In genomic region chr14:42123526-42123925, GRCh38 we compare ENCODE assay signal across 28 cellular contexts.
"Had no signal": no experiment of that assay in that cellular context is flagged by ENCODE, and none has a peak within 500 bp of the region (broad histone marks: within the 10 kb centered on the region; RNA-seq: fewer than 3 reads in every experiment).

No MANE protein-coding gene starts in this region.

- H3K36me3 ChIP-seq: brain microvascular endothelial cell, WERI-Rb-1 had no signal

- FAIRE-seq: astrocyte, bronchial epithelial cell, frontal cortex had no signal

- H3K4me3 ChIP-seq: coronary artery, dorsolateral prefrontal cortex had no signal

- ATAC-seq: activated CD4-positive, CD25-positive, alpha-beta regulatory T cell treated with anti-CD3 and anti-CD28 coated beads, Interleukin-2, amount 50 U/mL, for 24 hours; activated CD8-positive, alpha-beta T cell treated with anti-CD3 and anti-CD28 coated beads for 36 hours; activated T-cell treated with anti-CD3 and anti-CD28 coated beads, Interleukin-2, amount 50 U/mL, for 4 hours; activated T-helper 17 cell treated with anti-CD3 and anti-CD28 coated beads, Interleukin-2, amount 50 U/mL, for 72 hours; esophagus mucosa had no signal

- DNase-seq: activated B cell treated with CpG ODN at 0.5 μM for 24 hours; activated CD4-positive, alpha-beta T cell treated with anti-CD3 and anti-CD28 coated beads for 48 hours; activated CD4-positive, alpha-beta T cell treated with anti-CD3 and anti-CD28 coated beads, Interleukin-2, amount 50 U/mL, for 1 hour; activated CD4-positive, alpha-beta T cell treated with anti-CD3 and anti-CD28 coated beads, Interleukin-2, amount 50 U/mL, for 48 hours; activated CD8-positive, alpha-beta memory T cell treated with anti-CD3 and anti-CD28 coated beads for 24 hours; activated CD8-positive, alpha-beta T cell treated with anti-CD3 and anti-CD28 coated beads for 36 hours; activated effector memory CD4-positive, alpha-beta T cell treated with Interleukin-2 at 50 U/mL for 16 hours; activated gamma-delta T cell treated with Interleukin-2 at 50 U/mL for 16 hours; activated naive CD4-positive, alpha-beta T cell treated with anti-CD3 and anti-CD28 coated beads, Interleukin-2, amount 50 U/mL, for 16 hours; activated naive CD4-positive, alpha-beta T cell treated with Interleukin-2 at 50 U/mL for 16 hours; activated T-cell treated with anti-CD3 and anti-CD28 coated beads, Interleukin-2, amount 50 U/mL, for 4 hours; amniotic stem cell; anterior cingulate cortex; brain microvascular endothelial cell; dorsolateral prefrontal cortex; effector memory CD4-positive, alpha-beta T cell; endodermal cell; foreskin fibroblast; head of caudate nucleus; T1000; WERI-Rb-1 had no signal

- H3K27ac ChIP-seq: brain microvascular endothelial cell, coronary artery, dorsolateral prefrontal cortex, WERI-Rb-1 had no signal
